ENCODE assay signal across 8 cellular contexts in the genomic region with DNA sequence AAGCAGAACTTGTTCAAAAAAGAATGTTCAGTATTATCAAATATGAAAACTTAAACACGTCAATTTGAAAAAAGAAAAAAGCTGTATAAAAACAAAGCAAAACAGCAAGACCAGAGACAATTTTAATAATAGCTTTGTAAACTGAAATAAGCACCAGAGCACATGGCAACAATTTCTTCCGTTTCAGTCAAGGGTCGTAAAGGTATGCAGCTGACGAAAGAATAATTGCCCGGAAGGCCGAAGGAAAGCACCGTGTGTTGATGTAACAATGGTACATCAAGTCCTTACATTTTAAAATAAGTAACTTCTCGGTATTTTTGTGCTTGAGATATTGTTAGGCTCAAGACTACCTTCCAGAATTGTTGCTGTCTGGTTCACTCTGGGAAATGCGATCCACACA. TPM values are rescaled to one million over a fixed set of nuclear protein-coding genes. Genes with fewer than 3 reads are reported as not detected.
DNase-seq lines count a peak whose midpoint lies in the region; ATAC-seq and TF ChIP-seq lines count a peak whose summit lies in the region.

No MANE protein-coding gene starts in this region.

- WGBS in lower leg skin, 2 donors, result 2% methylated on average over 9 of the region's 9 CpGs

- peak overlapping the region; percentile 76 for H3K9ac ChIP-seq in ES-I3 (ENCODE audit: low read depth, low read length)

- DNase-seq in NCI-H1417 treated with DMSO at 0.1 percent for 48 hours (lab: John Stamatoyannopoulos, UW) (peak; percentile 13), astrocyte of the cerebellum (ENCODE audit: low read depth) (no peak), lower leg skin (ENCODE audit: low spot score in 2 of 2) (no peak), upper lobe of right lung (no peak), 8988T (no peak), NCI-H1436 (lab: John Stamatoyannopoulos, UW) (no peak), GM03348 (ENCODE audit: low spot score) (no peak)

- no peaks in the 10 kb centered on the region for H3K27me3 ChIP-seq in upper lobe of right lung

- no peak for ATAC-seq in upper lobe of right lung

- no peak for TF ChIP-seq CTCF in astrocyte of the cerebellum (IDR thresholded peaks at IDR 0.05; ENCODE audit: low read depth, low read length, missing control alignments)
- TF ChIP-seq CTCF in lower leg skin (IDR thresholded peaks at IDR 0.05), result no peak
- no peak for TF ChIP-seq CTCF in upper lobe of right lung (IDR thresholded peaks at IDR 0.05)

- TF ChIP-seq POLR2A in lower leg skin (IDR thresholded peaks at IDR 0.05), result no peak

- no peak overlapping the region for H3K27ac ChIP-seq in upper lobe of right lung

- intact Hi-C loops in lower leg skin (cut with DNase I; ENCODE audit: low total_unique reads) (no loop called here), upper lobe of right lung (cut with DNase I) (no loop called here)

- H3K9me3 ChIP-seq in ES-I3 (ENCODE audit: control insufficient read depth, insufficient read depth, low read length), result no peaks in the 10 kb centered on the region
- H3K9me3 ChIP-seq in upper lobe of right lung, result no peaks in the 10 kb centered on the region

- H3K4me1 ChIP-seq in ES-I3 (ENCODE audit: insufficient read depth, low read length), result peaks cover 3% of the 10 kb centered on the region; the same call in 1 of the 2 replicates
- H3K4me1 ChIP-seq in upper lobe of right lung, result peaks cover 44% of the 10 kb centered on the region

- in situ Hi-C loops in astrocyte of the cerebellum (cut with HindIII; ENCODE audit: low sequenced_read_pairs), result no loop called here

- H3K36me3 ChIP-seq in ES-I3 (ENCODE audit: insufficient read depth, low read length), result no peaks in the 10 kb centered on the region; the same call in 1 of the 2 replicates
- H3K36me3 ChIP-seq in upper lobe of right lung, result no peaks in the 10 kb centered on the region

- H3K4me3 ChIP-seq in astrocyte of the cerebellum (ENCODE audit: low read depth, low read length), result peak overlapping the region; percentile 98
- H3K4me3 ChIP-seq in lower leg skin (ENCODE audit: low read depth, poor library complexity, severe bottlenecking), result peak overlapping the region; percentile 80
- peak overlapping the region; percentile 85 for H3K4me3 ChIP-seq in upper lobe of right lung

RNA-seq across cellular contexts. Expression of gene PROSER1, which starts 1.7 kb away (rescaled TPM):
- 10 to 100 TPM; 20.6 to 31.3 (median 21.4) TPM for total RNA-seq in lower leg skin
- total RNA-seq in upper lobe of right lung, result 30.7 TPM

RNA-seq across cellular contexts. Expression of gene NHLRC3, which starts 2.0 kb away (rescaled TPM):
- 10 to 100 TPM in 2 of 4 donors, 1 to 10 TPM in 2; 8.3 to 12.9 (median 9.7) TPM for total RNA-seq in lower leg skin
- total RNA-seq in upper lobe of right lung, result 28.8 TPM

RNA-seq across cellular contexts. Expression of gene STOML3, which starts 45.6 kb away (rescaled TPM):
- total RNA-seq in lower leg skin (not detected), upper lobe of right lung (not detected)
